In the genomic region with DNA sequence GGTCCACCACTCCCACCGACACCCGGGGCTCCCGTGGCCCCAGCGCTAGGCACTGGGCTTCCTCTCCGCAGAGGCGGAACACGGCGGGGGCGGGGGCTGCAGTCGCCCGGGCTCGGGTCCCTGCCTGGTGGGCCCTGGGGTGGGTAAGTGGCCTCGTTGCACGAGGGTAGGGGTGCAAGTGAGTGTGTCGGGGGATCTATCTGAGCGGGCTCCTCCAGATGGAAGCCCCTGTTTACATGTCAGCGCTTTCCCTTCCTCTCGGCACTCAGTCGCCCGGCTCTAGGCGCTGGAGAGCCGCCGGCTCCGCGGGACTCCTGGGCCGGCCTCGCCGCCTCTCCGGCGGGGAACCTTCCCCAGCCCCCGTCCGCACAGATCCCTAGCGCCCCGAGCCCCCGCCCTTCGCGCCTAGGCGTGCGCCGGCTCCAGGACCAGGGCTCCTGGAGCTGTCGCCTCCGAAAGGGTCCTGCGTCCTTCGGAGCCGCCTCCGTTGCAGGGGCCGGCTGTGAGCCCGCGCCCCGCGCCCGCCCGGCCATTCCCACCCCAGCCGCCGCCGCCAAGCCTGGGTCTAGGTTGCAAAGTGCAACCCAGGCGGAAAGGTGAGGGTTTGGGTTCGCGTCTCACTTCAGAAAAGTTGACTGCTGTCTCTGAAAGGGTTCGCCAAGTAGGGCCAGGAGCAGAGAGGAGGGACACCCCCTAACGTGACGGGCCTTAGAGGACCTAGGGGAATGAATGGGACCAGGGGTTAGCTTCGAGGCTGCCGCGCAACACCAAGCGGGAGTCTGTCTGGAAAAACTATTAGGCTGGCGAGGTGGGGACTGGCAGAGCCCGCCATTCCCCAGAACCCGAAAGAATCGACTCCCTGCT, we compare ENCODE assay signal across 9 cellular contexts. TPM values are rescaled to one million over a fixed set of nuclear protein-coding genes. Genes with fewer than 3 reads are reported as not detected.
A peak's percentile ranks its signal among the peaks of the same experiment; 100 is the strongest.
DNase-seq lines count a peak whose midpoint lies in the region; ATAC-seq and TF ChIP-seq lines count a peak whose summit lies in the region.
"Had no signal": no experiment of that assay in that cellular context is flagged by ENCODE, and none has a peak within 500 bp of the region (broad histone marks: within the 10 kb centered on the region; RNA-seq: fewer than 3 reads in every experiment).

No MANE protein-coding gene starts in this region.

- intact Hi-C loops in left ventricle myocardium inferior (cut with micrococcal nuclease): no loop called here

- TF ChIP-seq CTCF in left ventricle myocardium inferior (IDR thresholded peaks at IDR 0.05; ENCODE audit: borderline replicate concordance): no peak

- H3K9me3 ChIP-seq in left ventricle myocardium inferior (replicated peaks) (no peaks in the 10 kb centered on the region), skeletal muscle satellite cell (replicated peaks; ENCODE audit: low read length) (no peaks in the 10 kb centered on the region)

- H3K36me3 ChIP-seq in left ventricle myocardium inferior (no peaks in the 10 kb centered on the region), skeletal muscle satellite cell (ENCODE audit: insufficient read depth, low read length) (no peaks in the 10 kb centered on the region)

- H3K9ac ChIP-seq in skeletal muscle satellite cell (ENCODE audit: low read depth, low read length): peak overlapping the region; percentile 85

- peaks cover 80% of the 10 kb centered on the region for H3K4me1 ChIP-seq in left ventricle myocardium inferior
- peaks cover 21% of the 10 kb centered on the region for H3K4me1 ChIP-seq in skeletal muscle satellite cell (ENCODE audit: control insufficient read depth, insufficient read depth, low read length)

- peak; percentile 7 for ATAC-seq in HG03442 (IDR thresholded peaks at IDR 0.05; ENCODE audit: unreplicated experiment)
- no peak for ATAC-seq in HG02571 (IDR thresholded peaks at IDR 0.05; ENCODE audit: unreplicated experiment)

- H3K4me2 ChIP-seq in skeletal muscle satellite cell (ENCODE audit: low read length): peak overlapping the region; percentile 95

- DNase-seq in DMS 273 (lab: John Stamatoyannopoulos, UW; ENCODE audit: unreplicated experiment): peak; percentile 40
- no peak for DNase-seq in DMS 273 treated with DMSO at 0.1 percent for 48 hours (lab: John Stamatoyannopoulos, UW)
- DNase-seq in activated T-helper 9 cell treated with anti-CD3 and anti-CD28 coated beads, Interleukin-2, amount 50 U/mL, for 16 hours (ENCODE audit: low read depth): peak; percentile 24
- DNase-seq in left ventricle myocardium inferior: no peak
- DNase-seq in midbrain (lab: John Stamatoyannopoulos, UW): no peak

- H3K4me3 ChIP-seq in left ventricle myocardium inferior (peak overlapping the region; percentile 84), skeletal muscle satellite cell (ENCODE audit: low read length) (peak overlapping the region; percentile 88)

- H3K27ac ChIP-seq in left ventricle myocardium inferior (replicated peaks): peak overlapping the region; percentile 95
- H3K27ac ChIP-seq: 22Rv1 had no signal

- H3K27me3 ChIP-seq in left ventricle myocardium inferior (ENCODE audit: low read depth) (peaks cover 59% of the 10 kb centered on the region), skeletal muscle satellite cell (ENCODE audit: control insufficient read depth, insufficient read depth, low read length) (peaks cover 21% of the 10 kb centered on the region)

RNA-seq across cellular contexts. Expression of gene FLI1, which starts 1.0 kb away (rescaled TPM):
- total RNA-seq in left ventricle myocardium inferior: 16.4 TPM
- total RNA-seq in skeletal muscle satellite cell (2012; rRNA removed): 1.5 and 2.5 TPM in 2 replicates

Comparison
In these comparisons a context has a peak if more than half of its experiments do, and no peak if none do; other contexts are left out.
1. DNase-seq: peak in DMS 273 (single experiment) and activated T-helper 9 cell treated with anti-CD3 and anti-CD28 coated beads, Interleukin-2, amount 50 U/mL, for 16 hours (single experiment); none in DMS 273 treated with DMSO at 0.1 percent for 48 hours (single experiment), left ventricle myocardium inferior (single experiment) and midbrain (single experiment).